ENCODE assay signal across 8 cellular contexts in the genomic region with DNA sequence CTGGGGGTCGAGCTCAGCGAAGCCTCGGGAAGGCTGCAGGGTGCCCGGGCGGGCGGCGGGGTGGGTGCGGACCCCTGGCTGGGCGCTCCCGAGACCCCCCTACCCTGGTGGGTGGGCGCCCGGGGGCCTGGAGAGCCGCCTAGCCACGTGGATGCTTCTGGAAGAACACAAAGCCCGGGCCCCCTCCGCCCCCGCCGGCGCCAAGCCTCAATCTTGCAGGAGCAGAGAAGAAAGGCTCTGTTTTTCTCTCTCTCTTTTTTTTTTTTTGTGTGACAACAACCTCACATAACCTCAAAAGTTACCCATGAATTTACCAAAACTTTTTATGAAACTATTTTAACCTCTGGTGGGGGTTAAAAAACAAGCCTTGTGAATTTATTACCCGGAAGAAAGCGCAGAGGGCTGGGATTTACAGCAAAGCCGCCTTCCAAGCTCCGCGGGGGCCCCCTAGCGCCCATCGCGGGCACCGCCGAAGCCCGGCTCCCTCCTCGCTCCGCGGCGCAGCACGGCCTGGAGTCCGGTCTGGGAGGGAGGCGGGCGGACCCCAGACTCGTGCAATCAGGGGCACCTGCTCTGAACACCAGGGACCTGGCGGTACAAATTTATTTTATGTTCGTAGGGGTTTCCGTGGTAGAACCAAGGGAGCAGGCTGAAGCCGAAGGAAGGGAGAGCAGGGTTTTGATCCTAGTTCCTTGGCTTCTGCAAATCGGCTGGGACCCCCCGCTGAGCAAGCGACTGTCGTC. TPM values are rescaled to one million over a fixed set of nuclear protein-coding genes. Genes with fewer than 3 reads are reported as not detected.
DNase-seq lines count a peak whose midpoint lies in the region; ATAC-seq and TF ChIP-seq lines count a peak whose summit lies in the region.

No MANE protein-coding gene starts in this region.

- DNase-seq in ELR (ENCODE audit: low read depth) (peak; percentile 75), HFF-Myc (ENCODE audit: extremely low read depth, low read depth) (peak; percentile 12), NCI-H1694 (lab: John Stamatoyannopoulos, UW) (peak; percentile 40), MCF 10A (ENCODE audit: unreplicated experiment) (peak; percentile 55)

- H3K27me3 ChIP-seq in iPS-20b (ENCODE audit: insufficient read depth, low read length), result peaks cover 50% of the 10 kb centered on the region
- H3K27me3 ChIP-seq in skeletal muscle tissue (ENCODE audit: control insufficient read depth in 3 of 3, insufficient read depth in 3 of 3, low read length in 3 of 3), result peaks cover 19 to 31% (median 29%) of the 10 kb centered on the region in 3 donors

- no peaks in the 10 kb centered on the region for H3K4me1 Mint-ChIP-seq in MCF 10A (ENCODE audit: insufficient read depth, unreplicated experiment)

- H3K27ac Mint-ChIP-seq in MCF 10A (ENCODE audit: low read depth, unreplicated experiment), result no peak overlapping the region

- CTCF ChIA-PET in MCF 10A (lab: Yijun Ruan, JAX), result interaction anchor here (0.6 to 7.2 kb wide), 45 partner anchors 9 to 357 kb away, joined by 3 to 98 read pairs (median 4); no protein-coding TSS in a partner anchor

- ATAC-seq in HG03025 (IDR thresholded peaks at IDR 0.05; ENCODE audit: low FRiP score, unreplicated experiment), result no peak

- no peaks in the 10 kb centered on the region for H3K36me3 Mint-ChIP-seq in MCF 10A (ENCODE audit: insufficient read depth, unreplicated experiment)

- intact Hi-C loops in MCF 10A (cut with micrococcal nuclease), result loop anchor here (1.0 kb wide), 3 partner anchors 135 to 352 kb away; no protein-coding TSS in a partner anchor

- H3K36me3 ChIP-seq in iPS-20b (ENCODE audit: insufficient read depth, low read depth, low read length) (no peaks in the 10 kb centered on the region), skeletal muscle tissue (ENCODE audit: control insufficient read depth in 3 of 3, insufficient read depth in 3 of 3, low read length in 3 of 3) (no peaks in the 10 kb centered on the region)

- BruUV-seq in MCF 10A (replicated peaks; lab: Mats Ljungman, UMichigan), result no TSS peak

- H3K4me3 ChIP-seq in HFF-Myc (replicated peaks; ENCODE audit: low read depth, low read length) (peak overlapping the region; percentile 32), iPS-20b (ENCODE audit: low read length) (peak overlapping the region; percentile 72), skeletal muscle tissue (ENCODE audit: low read length in 3 of 3) (peak overlapping the region; percentile 49 to 59 (median 49))

- H3K4me3 Mint-ChIP-seq in MCF 10A (ENCODE audit: unreplicated experiment), result peak overlapping the region; percentile 66

- H3K9me3 ChIP-seq in iPS-20b (ENCODE audit: insufficient read depth, low read depth, low read length) (no peaks in the 10 kb centered on the region), skeletal muscle tissue (ENCODE audit: control insufficient read depth in 3 of 3, low read length in 3 of 3) (no peaks in the 10 kb centered on the region)

- POLR2A ChIA-PET in MCF 10A (lab: Yijun Ruan, JAX), result interaction anchor here (0.5 to 2.0 kb wide), 7 partner anchors 8 to 357 kb away, joined by 3 to 10 read pairs (median 3); partner anchors contain the start of gene ATP5F1E

- peak overlapping the region; percentile 52; the same call in 1 of the 2 replicates for H3K9ac ChIP-seq in iPS-20b (ENCODE audit: low read depth, low read length)
- H3K9ac ChIP-seq in skeletal muscle tissue (ENCODE audit: low read depth in 1 of 3, low read length in 3 of 3), result peak overlapping the region in 1 of 3 donors; percentile 74

- TF ChIP-seq CTCF in HFF-Myc (IDR thresholded peaks at IDR 0.05; ENCODE audit: low read depth, low read length, missing control alignments) (peak; percentile 96), VCaP (conservative IDR thresholded peaks at IDR 0.05) (peak; percentile 99), MCF 10A (IDR thresholded peaks at IDR 0.05; ENCODE audit: unreplicated experiment) (peak; percentile 95)

- peaks cover 97% of the 10 kb centered on the region for H3K27me3 Mint-ChIP-seq in MCF 10A (ENCODE audit: insufficient read depth, unreplicated experiment)

- H3K4me1 ChIP-seq in iPS-20b (ENCODE audit: insufficient read depth, low read length) (peaks cover 14% of the 10 kb centered on the region; the same call in 1 of the 2 replicates), skeletal muscle tissue (ENCODE audit: control insufficient read depth in 3 of 3, insufficient read depth in 3 of 3, low read length in 3 of 3) (peaks cover 7 to 20% (median 13%) of the 10 kb centered on the region in 3 donors)

- H3K9me3 Mint-ChIP-seq in MCF 10A (ENCODE audit: unreplicated experiment), result no peaks in the 10 kb centered on the region

- H3K27ac ChIP-seq in VCaP (peak overlapping the region; percentile 57; the same call in 1 of the 2 replicates), iPS-20b (ENCODE audit: low read length) (no peak overlapping the region), skeletal muscle tissue (ENCODE audit: low read depth, low read length) (peak overlapping the region; percentile 36)

RNA-seq across cellular contexts. Expression of gene ZNF831, which starts 58.8 kb away (rescaled TPM):
- total RNA-seq in MCF 10A (2022) (not detected in 2 replicates), skeletal muscle tissue (under 0.01 TPM)

Comparison
In these comparisons a context has a peak if more than half of its experiments do, and no peak if none do; other contexts are left out.
1. DNase-seq: peak in every context shown above with its lines; median percentile 75 in ELR; 55 in MCF 10A; 40 in NCI-H1694; 12 in HFF-Myc.